ENCODE assay signal across 24 cellular contexts in genomic region chr10:71144824-71145223, GRCh38.
"Had no signal": no experiment of that assay in that cellular context is flagged by ENCODE, and none has a peak within 500 bp of the region (broad histone marks: within the 10 kb centered on the region; RNA-seq: fewer than 3 reads in every experiment).

No MANE protein-coding gene starts in this region.

- DNase-seq: colonic mucosa; cortex of kidney; dermis blood vessel endothelial cell; dorsolateral prefrontal cortex; effector CD4-positive, alpha-beta T cell; effector CD8-positive, alpha-beta T cell; effector memory CD4-positive, alpha-beta T cell; effector memory CD8-positive, alpha-beta T cell; endodermal cell; erythroblast; esophagus squamous epithelium; foreskin fibroblast; foreskin melanocyte; gastrocnemius medialis; glutamatergic neuron; heart left ventricle; heart right ventricle had no signal

- H3K9me3 Mint-ChIP-seq: dendritic cell treated with granulocyte-macrophage colony-stimulating factor and Interleukin-4, amounts not matched to agents 40 ng/mL and 50 ng/mL, for 4 days; effector memory CD8-positive, alpha-beta T cell; endodermal cell had no signal

- ATAC-seq: effector memory CD8-positive, alpha-beta T cell; esophagus mucosa; foreskin keratinocyte; gastrocnemius medialis; gastroesophageal sphincter; heart left ventricle; heart right ventricle had no signal

- H3K27ac ChIP-seq: colonic mucosa, coronary artery, dorsolateral prefrontal cortex, epithelial cell of prostate, esophagus muscularis mucosa, esophagus squamous epithelium, foreskin keratinocyte, gastrocnemius medialis, gastroesophageal sphincter, heart left ventricle, heart right ventricle had no signal

- H3K4me3 Mint-ChIP-seq: dendritic cell treated with granulocyte-macrophage colony-stimulating factor and Interleukin-4, amounts not matched to agents 40 ng/mL and 50 ng/mL, for 4 days; effector memory CD8-positive, alpha-beta T cell; endodermal cell had no signal

- H3K9me3 ChIP-seq: colonic mucosa, esophagus muscularis mucosa, esophagus squamous epithelium, gastrocnemius medialis, gastroesophageal sphincter, heart left ventricle, heart right ventricle had no signal

- H3K4me1 ChIP-seq: colonic mucosa, esophagus squamous epithelium, foreskin keratinocyte had no signal

- H3K27me3 ChIP-seq: colonic mucosa, esophagus muscularis mucosa, gastrocnemius medialis, gastroesophageal sphincter, heart left ventricle had no signal

- H3K27ac Mint-ChIP-seq: dendritic cell treated with granulocyte-macrophage colony-stimulating factor and Interleukin-4, amounts not matched to agents 40 ng/mL and 50 ng/mL, for 4 days; effector memory CD8-positive, alpha-beta T cell; endodermal cell had no signal
